ENCODE assay signal across 19 cellular contexts in the genomic region with DNA sequence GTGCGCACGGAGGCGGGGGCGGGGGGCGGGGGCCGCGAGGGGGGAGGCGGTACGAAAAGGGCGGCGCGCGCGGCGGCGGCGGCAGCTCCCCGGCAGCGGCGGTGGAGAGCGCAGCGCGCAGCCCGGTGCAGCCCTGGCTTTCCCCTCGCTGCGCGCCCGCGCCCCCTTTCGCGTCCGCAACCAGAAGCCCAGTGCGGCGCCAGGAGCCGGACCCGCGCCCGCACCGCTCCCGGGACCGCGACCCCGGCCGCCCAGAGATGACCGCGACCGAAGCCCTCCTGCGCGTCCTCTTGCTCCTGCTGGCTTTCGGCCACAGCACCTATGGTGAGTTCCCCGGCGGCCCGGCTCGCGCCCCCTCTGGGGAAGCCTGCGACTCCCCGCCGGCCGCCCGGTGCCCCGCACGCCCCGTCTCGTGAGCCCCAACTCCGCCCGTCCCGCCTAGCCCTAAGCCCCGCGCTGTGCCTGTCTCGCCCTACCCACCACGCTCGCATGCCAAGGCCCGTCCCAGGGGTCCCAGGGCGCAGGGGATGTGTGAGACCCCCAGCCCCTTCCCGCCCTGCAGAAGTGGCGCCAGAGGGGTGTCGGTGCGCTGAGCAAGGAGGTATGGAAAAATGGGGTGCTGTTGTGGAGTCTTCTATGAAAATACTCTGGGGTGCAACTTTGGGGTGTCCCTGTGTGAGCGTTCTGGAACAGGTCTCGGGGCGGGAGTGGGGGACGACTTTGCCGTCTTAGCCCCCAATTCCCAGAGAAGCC. TPM values are rescaled to one million over a fixed set of nuclear protein-coding genes. Genes with fewer than 3 reads are reported as not detected.
DNase-seq lines count a peak whose midpoint lies in the region; FAIRE-seq and TF ChIP-seq lines count a peak whose summit lies in the region.
"Had no signal": no experiment of that assay in that cellular context is flagged by ENCODE, and none has a peak within 500 bp of the region (broad histone marks: within the 10 kb centered on the region; RNA-seq: fewer than 3 reads in every experiment).

A gene (plus strand): TSS at position 81 of the 753 bp plus-strand sequence. CDS start 177 bp downstream, at position 258.

- H2BK15ac ChIP-seq in mesenchymal stem cell (ENCODE audit: low read depth, poor library complexity, severe bottlenecking), result peak within 1 kb of the TSS; percentile 48

- 9% methylated on average over 13 of the region's 83 CpGs for WGBS in mammary epithelial cell (ENCODE audit: low coverage, missing lambda C conversion rate)
- WGBS in ectodermal cell, 2 experiments, result 4 to 5% methylated on average over 83 of the region's 83 CpGs
- WGBS in mesenchymal stem cell, result 6% methylated on average over 57 of the region's 83 CpGs
- 7% methylated on average over 75 of the region's 83 CpGs for WGBS in smooth muscle cell (ENCODE audit: low lambda C conversion rate)

- H3K27ac ChIP-seq in breast epithelium, result no peak within 1 kb of the TSS
- no peak within 1 kb of the TSS for H3K27ac ChIP-seq in mammary epithelial cell (ENCODE audit: insufficient read depth, low read depth, low read length)
- H3K27ac ChIP-seq in ectodermal cell (ENCODE audit: insufficient read depth, low read depth, low read length, poor library complexity, severe bottlenecking), result no peak within 1 kb of the TSS
- no peak within 1 kb of the TSS for H3K27ac ChIP-seq in mesenchymal stem cell (ENCODE audit: low read length, poor library complexity, severe bottlenecking)
- peak within 1 kb of the TSS; percentile 36 for H3K27ac ChIP-seq in smooth muscle cell (ENCODE audit: low read depth)
- H3K27ac ChIP-seq: coronary artery, upper lobe of right lung had no signal

- dilution Hi-C loops in mammary epithelial cell (cut with HindIII; ENCODE audit: low sequenced_read_pairs), result no loop called here

- H3K79me2 ChIP-seq in mammary epithelial cell (ENCODE audit: insufficient read depth, low read length) (no peaks in the 10 kb centered on the region), smooth muscle cell (ENCODE audit: low read depth) (peaks cover 50% of the 10 kb centered on the region)

- TF ChIP-seq CTCF in breast epithelium (IDR thresholded peaks at IDR 0.05), result no peak
- no peak for TF ChIP-seq CTCF in mammary epithelial cell (conservative IDR thresholded peaks at IDR 0.05 in 1 of 2, IDR thresholded peaks at IDR 0.05 in 1 of 2; ENCODE audit: extremely low read depth in 1 of 2, insufficient read depth in 1 of 2, low read depth in 1 of 2, low read length in 2 of 2)
- no peak for TF ChIP-seq CTCF in smooth muscle cell (IDR thresholded peaks at IDR 0.05; ENCODE audit: borderline replicate concordance, insufficient read depth, poor library complexity, severe bottlenecking)

- no peak within 1 kb of the TSS for H2AK5ac ChIP-seq in mesenchymal stem cell (ENCODE audit: low read length, severe bottlenecking)

- H3K4me2 ChIP-seq in mammary epithelial cell (ENCODE audit: insufficient read depth, low read depth, low read length) (no peak within 1 kb of the TSS), mesenchymal stem cell (ENCODE audit: low read length, poor library complexity, severe bottlenecking) (peak within 1 kb of the TSS; percentile 56), smooth muscle cell (peak within 1 kb of the TSS; percentile 96)

- intact Hi-C loops in breast epithelium (cut with DNase I; ENCODE audit: low total_unique reads), result no loop called here
- intact Hi-C loops in mammary epithelial cell (cut with micrococcal nuclease), result no loop called here
- intact Hi-C loops in activated T-helper 2 cell treated with anti-CD3 and anti-CD28 coated beads, Interferon-gamma antibody, Interleukin-2, Interleukin-4, amounts not matched to agents 10 μg/mL and 5 μg/mL and 100 μg/mL, durations not matched to agents 14 hours and 24 hours and 36 hours (cut with micrococcal nuclease), result no loop called here

- no peaks in the 10 kb centered on the region for H3K9me3 Mint-ChIP-seq in activated T-helper 2 cell treated with anti-CD3 and anti-CD28 coated beads, Interferon-gamma antibody, Interleukin-2, Interleukin-4, amounts not matched to agents 10 μg/mL and 5 μg/mL and 100 μg/mL, durations not matched to agents 14 hours and 24 hours and 36 hours

- CTCF ChIA-PET in mammary epithelial cell (lab: Charles Lee; ENCODE audit: low non-redundant PET), result no interaction called here

- DNase-seq in breast epithelium (ENCODE audit: low spot score in 2 of 2) (no peak), mammary epithelial cell (no peak), mesenchymal stem cell (no peak), smooth muscle cell (lab: John Stamatoyannopoulos, UW; ENCODE audit: unreplicated experiment) (no peak), H54 (ENCODE audit: insufficient read length, low spot score) (no peak), inferior parietal cortex (ENCODE audit: extremely low spot score) (no peak)
- DNase-seq in activated T-helper 2 cell treated with anti-CD3 and anti-CD28 coated beads, Interferon-gamma antibody, Interleukin-2, Interleukin-4, amounts not matched to agents 10 μg/mL and 5 μg/mL and 100 μg/mL, durations not matched to agents 14 hours and 24 hours and 36 hours (ENCODE audit: low spot score), result no peak
- DNase-seq: DND-41; erythroblast; NCI-H1694; stimulated activated CD4-positive, alpha-beta T cell treated with anti-CD3 and anti-CD28 coated beads, Interleukin-12 subunit alpha, Interleukin-12 subunit beta, amount 100 ng/mL, for 4 hours; stimulated activated naive B cell treated with anti-CD40 and anti-IgM and Interleukin-4, amounts not matched to agents 10 μg/mL and 1 μg/mL and 100 μg/mL, for 72 hours; T-helper 17 cell; upper lobe of right lung had no signal

- no peak within 1 kb of the TSS for H3K4ac ChIP-seq in mesenchymal stem cell (ENCODE audit: low read depth in 1 of 2, low read length in 2 of 2)

- H2BK5ac ChIP-seq in mesenchymal stem cell (ENCODE audit: low read depth, low read length, poor library complexity, severe bottlenecking), result no peak within 1 kb of the TSS

- H3K18ac ChIP-seq in mesenchymal stem cell (ENCODE audit: low read depth in 1 of 2, low read length in 2 of 2), result no peak within 1 kb of the TSS

- BruUV-seq in mammary epithelial cell (replicated peaks; lab: Mats Ljungman, UMichigan), result no TSS peak

- H2BK12ac ChIP-seq in mesenchymal stem cell (ENCODE audit: low read length in 2 of 2), result no peak within 1 kb of the TSS

- no peak within 1 kb of the TSS for H3K4me3 Mint-ChIP-seq in activated T-helper 2 cell treated with anti-CD3 and anti-CD28 coated beads, Interferon-gamma antibody, Interleukin-2, Interleukin-4, amounts not matched to agents 10 μg/mL and 5 μg/mL and 100 μg/mL, durations not matched to agents 14 hours and 24 hours and 36 hours (ENCODE audit: low read depth)
- H3K4me3 Mint-ChIP-seq: stimulated activated naive B cell treated with anti-CD40 and anti-IgM and Interleukin-4, amounts not matched to agents 10 μg/mL and 1 μg/mL and 100 μg/mL, for 72 hours; T-helper 17 cell had no signal

- no peaks in the 10 kb centered on the region for H3K36me3 ChIP-seq in breast epithelium
- no peaks in the 10 kb centered on the region for H3K36me3 ChIP-seq in mammary epithelial cell (ENCODE audit: insufficient read depth, low read length)
- H3K36me3 ChIP-seq in ectodermal cell (ENCODE audit: control insufficient read depth, insufficient read depth, low read length), result no peaks in the 10 kb centered on the region
- no peaks in the 10 kb centered on the region for H3K36me3 ChIP-seq in mesenchymal stem cell (ENCODE audit: control insufficient read depth in 1 of 2, insufficient read depth in 2 of 2, low read depth in 1 of 2, low read length in 2 of 2)
- no peaks in the 10 kb centered on the region for H3K36me3 ChIP-seq in smooth muscle cell (ENCODE audit: low read depth)
- H3K36me3 ChIP-seq: upper lobe of right lung had no signal

- no peaks in the 10 kb centered on the region for H3K4me1 Mint-ChIP-seq in activated T-helper 2 cell treated with anti-CD3 and anti-CD28 coated beads, Interferon-gamma antibody, Interleukin-2, Interleukin-4, amounts not matched to agents 10 μg/mL and 5 μg/mL and 100 μg/mL, durations not matched to agents 14 hours and 24 hours and 36 hours (ENCODE audit: low read depth)
- H3K4me1 Mint-ChIP-seq: stimulated activated naive B cell treated with anti-CD40 and anti-IgM and Interleukin-4, amounts not matched to agents 10 μg/mL and 1 μg/mL and 100 μg/mL, for 72 hours had no signal

- no peaks in the 10 kb centered on the region for H3K79me1 ChIP-seq in mesenchymal stem cell (replicated peaks; ENCODE audit: low read length, poor library complexity, severe bottlenecking)

- no peak within 1 kb of the TSS for H2AFZ ChIP-seq in mammary epithelial cell (ENCODE audit: low read depth, low read length)
- H2AFZ ChIP-seq in mesenchymal stem cell (ENCODE audit: low read depth, low read length), result no peak within 1 kb of the TSS
- no peak within 1 kb of the TSS for H2AFZ ChIP-seq in smooth muscle cell (ENCODE audit: low read depth)

- H3K27me3 Mint-ChIP-seq in activated T-helper 2 cell treated with anti-CD3 and anti-CD28 coated beads, Interferon-gamma antibody, Interleukin-2, Interleukin-4, amounts not matched to agents 10 μg/mL and 5 μg/mL and 100 μg/mL, durations not matched to agents 14 hours and 24 hours and 36 hours (ENCODE audit: low read depth), result peaks cover 29% of the 10 kb centered on the region

- peaks cover 35% of the 10 kb centered on the region for H3F3A ChIP-seq in smooth muscle cell (ENCODE audit: low read depth)

- peaks cover 0 to 81% of the 10 kb centered on the region in 2 donors for H3K27me3 ChIP-seq in breast epithelium
- H3K27me3 ChIP-seq in mammary epithelial cell (ENCODE audit: insufficient read depth, low read length), result peaks cover 33% of the 10 kb centered on the region
- H3K27me3 ChIP-seq in ectodermal cell (ENCODE audit: control insufficient read depth, insufficient read depth, low read length, poor library complexity, severe bottlenecking), result peaks cover 31% of the 10 kb centered on the region
- peaks cover 86 to 88% of the 10 kb centered on the region in 2 experiments for H3K27me3 ChIP-seq in mesenchymal stem cell (ENCODE audit: control insufficient read depth in 1 of 2, insufficient read depth in 1 of 2, low read length in 2 of 2)
- H3K27me3 ChIP-seq in smooth muscle cell (ENCODE audit: low read depth), result peaks cover 7% of the 10 kb centered on the region

- H3K9ac ChIP-seq in mammary epithelial cell (ENCODE audit: insufficient read depth, low read length), result no peak within 1 kb of the TSS
- H3K9ac ChIP-seq in mesenchymal stem cell (ENCODE audit: low read length), result no peak within 1 kb of the TSS
- H3K9ac ChIP-seq in smooth muscle cell (ENCODE audit: low read depth), result peak within 1 kb of the TSS; percentile 68

- no peak within 1 kb of the TSS for H2BK120ac ChIP-seq in mesenchymal stem cell (ENCODE audit: low read depth, low read length)

- TF ChIP-seq POLR2A in breast epithelium (IDR thresholded peaks at IDR 0.05), result no peak
- no peak for TF ChIP-seq POLR2A in H54 (IDR thresholded peaks at IDR 0.05; ENCODE audit: low read depth, low read length)

- no peak within 1 kb of the TSS for H3K27ac Mint-ChIP-seq in activated T-helper 2 cell treated with anti-CD3 and anti-CD28 coated beads, Interferon-gamma antibody, Interleukin-2, Interleukin-4, amounts not matched to agents 10 μg/mL and 5 μg/mL and 100 μg/mL, durations not matched to agents 14 hours and 24 hours and 36 hours
- H3K27ac Mint-ChIP-seq: stimulated activated naive B cell treated with anti-CD40 and anti-IgM and Interleukin-4, amounts not matched to agents 10 μg/mL and 1 μg/mL and 100 μg/mL, for 72 hours; T-helper 17 cell had no signal

- in situ Hi-C loops in mammary epithelial cell (cut with MboI; ENCODE audit: low sequenced_read_pairs in 2 of 2), result no loop called here

- H3K36me3 Mint-ChIP-seq in activated T-helper 2 cell treated with anti-CD3 and anti-CD28 coated beads, Interferon-gamma antibody, Interleukin-2, Interleukin-4, amounts not matched to agents 10 μg/mL and 5 μg/mL and 100 μg/mL, durations not matched to agents 14 hours and 24 hours and 36 hours (ENCODE audit: low read depth), result no peaks in the 10 kb centered on the region
- H3K36me3 Mint-ChIP-seq: stimulated activated naive B cell treated with anti-CD40 and anti-IgM and Interleukin-4, amounts not matched to agents 10 μg/mL and 1 μg/mL and 100 μg/mL, for 72 hours had no signal

- H4K20me1 ChIP-seq in mammary epithelial cell (ENCODE audit: insufficient read depth, low read length), result peaks cover 2% of the 10 kb centered on the region
- peaks cover 34% of the 10 kb centered on the region for H4K20me1 ChIP-seq in smooth muscle cell (ENCODE audit: low read depth)

- H3K14ac ChIP-seq in mesenchymal stem cell (ENCODE audit: low read length in 2 of 2), result no peak within 1 kb of the TSS

- no peak within 1 kb of the TSS for H4K91ac ChIP-seq in mesenchymal stem cell (ENCODE audit: low read length)

- no peak within 1 kb of the TSS for H3K23ac ChIP-seq in mesenchymal stem cell (ENCODE audit: low read length in 2 of 2)

- H3K9me3 ChIP-seq in breast epithelium (no peaks in the 10 kb centered on the region), mammary epithelial cell (replicated peaks; ENCODE audit: insufficient read depth, low read length) (no peaks in the 10 kb centered on the region), ectodermal cell (ENCODE audit: control insufficient read depth, low read length) (no peaks in the 10 kb centered on the region), mesenchymal stem cell (ENCODE audit: control insufficient read depth, low read length) (no peaks in the 10 kb centered on the region), smooth muscle cell (replicated peaks; ENCODE audit: low read depth) (no peaks in the 10 kb centered on the region)
- H3K9me3 ChIP-seq: upper lobe of right lung had no signal

- H3K4me1 ChIP-seq in breast epithelium (no peaks in the 10 kb centered on the region), mammary epithelial cell (ENCODE audit: insufficient read depth, low read length) (no peaks in the 10 kb centered on the region), ectodermal cell (ENCODE audit: control insufficient read depth, insufficient read depth, low read length) (peaks cover 54% of the 10 kb centered on the region), mesenchymal stem cell (ENCODE audit: control insufficient read depth, insufficient read depth, low read depth, low read length) (peaks cover 7% of the 10 kb centered on the region), smooth muscle cell (ENCODE audit: low read depth) (peaks cover 62% of the 10 kb centered on the region)
- H3K4me1 ChIP-seq: upper lobe of right lung had no signal

- FAIRE-seq in H54 (lab: Jason Lieb, UNC), result no peak

- peak within 1 kb of the TSS in 2 of 3 donors; percentile 30 to 53 for H3K4me3 ChIP-seq in breast epithelium
- no peak within 1 kb of the TSS for H3K4me3 ChIP-seq in mammary epithelial cell (replicated peaks in 1 of 3; ENCODE audit: insufficient read depth in 1 of 3, low read depth in 2 of 3, low read length in 3 of 3)
- H3K4me3 ChIP-seq in ectodermal cell (ENCODE audit: insufficient read depth, low read depth, low read length), result peak within 1 kb of the TSS; percentile 56
- no peak within 1 kb of the TSS for H3K4me3 ChIP-seq in mesenchymal stem cell (ENCODE audit: insufficient read depth in 1 of 2, low read depth in 1 of 2, low read length in 2 of 2)
- H3K4me3 ChIP-seq in smooth muscle cell, result peak within 1 kb of the TSS; percentile 76
- H3K4me3 ChIP-seq: coronary artery, upper lobe of right lung had no signal

- H4K8ac ChIP-seq in mesenchymal stem cell (ENCODE audit: low read length), result no peak within 1 kb of the TSS

RNA-seq across cellular contexts. Expression of the gene that starts here (rescaled TPM):
- 1 to 10 TPM in 2 of 3 donors, not detected in 1; 1.2 to 5.2 TPM for total RNA-seq in breast epithelium
- total RNA-seq in mammary epithelial cell, result not detected
- not detected for polyA plus RNA-seq in mammary epithelial cell
- polyA minus RNA-seq in mammary epithelial cell, result 3.8 TPM
- polyA plus RNA-seq in ectodermal cell (2013, experiment 1 of 4), result 548 TPM
- polyA plus RNA-seq in ectodermal cell (2013, experiment 2 of 4), result 459 TPM
- polyA plus RNA-seq in ectodermal cell (2013, experiment 3 of 4), result 389 TPM
- polyA plus RNA-seq in ectodermal cell (2013, experiment 4 of 4), result 392 TPM
- 80.9 TPM for polyA plus RNA-seq in mesenchymal stem cell (2013, experiment 1 of 2)
- 81.8 TPM for polyA plus RNA-seq in mesenchymal stem cell (2013, experiment 2 of 2)
- total RNA-seq in smooth muscle cell, result 3,515 and 3,549 TPM in 2 replicates
- 10,448 and 15,731 TPM in 2 replicates for polyA plus RNA-seq in smooth muscle cell
- not detected in 2 replicates for total RNA-seq in activated T-helper 2 cell treated with anti-CD3 and anti-CD28 coated beads, Interferon-gamma antibody, Interleukin-2, Interleukin-4, amounts not matched to agents 10 μg/mL and 5 μg/mL and 100 μg/mL, durations not matched to agents 14 hours and 24 hours and 36 hours
- total RNA-seq: A673, LHCN-M2, NCI-H460, upper lobe of right lung had no signal

Comparison
In these comparisons a context has a peak if more than half of its experiments do, and no peak if none do; other contexts are left out.
1. RNA of the gene that starts here (total RNA-seq): 3,515 to 3,549 TPM in smooth muscle cell; 1.2 to 5.2 TPM in breast epithelium, not detected in mammary epithelial cell and not detected in activated T-helper 2 cell treated with anti-CD3 and anti-CD28 coated beads, Interferon-gamma antibody, Interleukin-2, Interleukin-4, amounts not matched to agents 10 μg/mL and 5 μg/mL and 100 μg/mL, durations not matched to agents 14 hours and 24 hours and 36 hours; every median in the first group is over 100 times any median in the second.
2. RNA of the gene that starts here (polyA plus RNA-seq): 10,448 to 15,731 TPM in smooth muscle cell; not detected in mammary epithelial cell (single experiment); every median in the first group is over 1,000 times any median in the second.
3. H3K4me3 ChIP-seq: peak in breast epithelium (2 of 3), ectodermal cell (single experiment) and smooth muscle cell (single experiment); none in mammary epithelial cell (0 of 3) and mesenchymal stem cell (0 of 2).